ENCODE assay signal across 1 cellular context in the genomic region with DNA sequence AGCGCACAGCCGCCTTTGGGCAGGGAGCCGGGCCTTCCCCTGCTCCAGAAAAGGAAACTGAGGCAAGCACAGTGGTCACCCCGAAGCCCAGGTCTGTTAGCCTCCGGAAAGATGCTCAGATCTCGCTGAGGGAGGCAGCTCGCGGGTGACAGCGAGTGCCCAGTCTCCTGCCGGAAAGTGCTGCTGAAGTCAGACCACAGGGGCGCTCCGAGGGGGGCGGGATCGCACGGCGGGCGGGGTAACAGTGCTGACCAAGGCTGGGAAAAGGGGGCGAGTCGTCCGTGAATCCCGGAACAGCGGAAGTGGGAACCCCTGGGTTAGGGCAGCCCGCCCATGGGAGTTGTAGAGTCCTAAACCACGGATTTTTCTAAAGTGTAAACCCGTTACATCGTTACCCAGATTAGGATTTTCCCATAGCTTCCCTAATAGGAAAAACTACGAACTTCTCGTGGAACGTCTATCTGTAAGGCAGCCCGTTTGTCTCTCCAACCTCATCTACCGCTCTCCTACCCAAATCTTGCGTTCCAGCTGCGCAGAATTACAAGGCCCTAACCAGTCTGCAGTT.
A peak's percentile ranks its signal among the peaks of the same experiment; 100 is the strongest.
TF ChIP-seq lines count a peak whose summit lies in the region.

No MANE protein-coding gene starts in this region.

TF ChIP-seq in HepG2, 621 proteins besides CTCF, POLR2A, EP300 and RAD21 (continued from another document and continues in another):
- TF ChIP-seq, protein P1, sequence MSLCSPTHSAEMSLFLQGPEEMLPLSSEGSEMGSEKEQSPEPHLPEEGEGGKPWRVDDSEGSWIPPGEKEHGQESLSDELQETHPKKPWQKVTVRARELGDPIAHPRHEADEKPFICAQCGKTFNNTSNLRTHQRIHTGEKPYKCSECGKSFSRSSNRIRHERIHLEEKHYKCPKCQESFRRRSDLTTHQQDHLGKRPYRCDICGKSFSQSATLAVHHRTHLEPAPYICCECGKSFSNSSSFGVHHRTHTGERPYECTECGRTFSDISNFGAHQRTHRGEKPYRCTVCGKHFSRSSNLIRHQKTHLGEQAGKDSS (CRISPR knock-in tag; IDR thresholded peaks at IDR 0.05; ENCODE audit: borderline replicate concordance, low read depth) = no peak
- TF ChIP-seq YEATS2 (CRISPR knock-in tag; IDR thresholded peaks at IDR 0.05; ENCODE audit: borderline replicate concordance) (no peak), SP1 (IDR thresholded peaks at IDR 0.05) (no peak), SP1 (CRISPR knock-in tag; IDR thresholded peaks at IDR 0.05) (no peak; the same call in 1 of the 2 replicates), JUNB (CRISPR knock-in tag; IDR thresholded peaks at IDR 0.05; ENCODE audit: borderline replicate concordance) (no peak), ATF7 (IDR thresholded peaks at IDR 0.05) (no peak), ATF7 (CRISPR knock-in tag; IDR thresholded peaks at IDR 0.05) (no peak), SYNCRIP (IDR thresholded peaks at IDR 0.05; ENCODE audit: insufficient read depth, low read depth, low read length) (no peak), ZNF136 (CRISPR knock-in tag; IDR thresholded peaks at IDR 0.05; ENCODE audit: low read depth) (no peak), TEAD2 (CRISPR knock-in tag; IDR thresholded peaks at IDR 0.05) (no peak), ZNF441 (CRISPR knock-in tag; IDR thresholded peaks at IDR 0.05; ENCODE audit: borderline replicate concordance) (no peak), TCF7 (IDR thresholded peaks at IDR 0.05; ENCODE audit: low read depth) (no peak), ADNP (CRISPR knock-in tag; IDR thresholded peaks at IDR 0.05) (no peak), KDM2A (CRISPR knock-in tag; IDR thresholded peaks at IDR 0.05; ENCODE audit: borderline replicate concordance, low read depth) (no peak), NFIB (CRISPR knock-in tag; IDR thresholded peaks at IDR 0.05; ENCODE audit: borderline replicate concordance) (no peak), ZNF232 (CRISPR knock-in tag; IDR thresholded peaks at IDR 0.05; ENCODE audit: borderline replicate concordance) (0 out of 2 replicates have a peak, but pooled peaks have one; percentile 55), MTA3 (CRISPR knock-in tag; IDR thresholded peaks at IDR 0.05) (no peak), RNF2 (conservative IDR thresholded peaks at IDR 0.05; ENCODE audit: low read depth) (no peak), FOXA3 (CRISPR knock-in tag; IDR thresholded peaks at IDR 0.05) (no peak), ZNF629 (CRISPR knock-in tag; conservative IDR thresholded peaks at IDR 0.05) (peak; percentile 50; the same call in 1 of the 2 replicates), MED1 (CRISPR knock-in tag; IDR thresholded peaks at IDR 0.05) (peak; percentile 43; the same call in 1 of the 2 replicates), ZFP62 (CRISPR knock-in tag; IDR thresholded peaks at IDR 0.05) (no peak), KMT2B (CRISPR knock-in tag; IDR thresholded peaks at IDR 0.05) (no peak), TBX3 (IDR thresholded peaks at IDR 0.05; ENCODE audit: borderline replicate concordance) (no peak), ZFYVE20 (CRISPR knock-in tag; IDR thresholded peaks at IDR 0.05; ENCODE audit: borderline replicate concordance, low read depth) (no peak), ZNF775 (CRISPR knock-in tag; IDR thresholded peaks at IDR 0.05; ENCODE audit: borderline replicate concordance) (0 out of 2 replicates have a peak, but pooled peaks have one; percentile 63), RAD51 (IDR thresholded peaks at IDR 0.05; ENCODE audit: borderline replicate concordance) (no peak), ZNF496 (CRISPR knock-in tag; IDR thresholded peaks at IDR 0.05; ENCODE audit: insufficient replicate concordance) (no peak), SNRNP70 (IDR thresholded peaks at IDR 0.05; ENCODE audit: low read depth, low read length) (no peak), HOXA3 (CRISPR knock-in tag; IDR thresholded peaks at IDR 0.05) (no peak), NFYB (CRISPR knock-in tag; IDR thresholded peaks at IDR 0.05) (no peak), ZNF569 (CRISPR knock-in tag; IDR thresholded peaks at IDR 0.05; ENCODE audit: borderline replicate concordance) (no peak), PPARG (CRISPR knock-in tag; conservative IDR thresholded peaks at IDR 0.05) (no peak), ELF1 (CRISPR knock-in tag; IDR thresholded peaks at IDR 0.05) (peak; percentile 74)
- TF ChIP-seq, protein P2, sequence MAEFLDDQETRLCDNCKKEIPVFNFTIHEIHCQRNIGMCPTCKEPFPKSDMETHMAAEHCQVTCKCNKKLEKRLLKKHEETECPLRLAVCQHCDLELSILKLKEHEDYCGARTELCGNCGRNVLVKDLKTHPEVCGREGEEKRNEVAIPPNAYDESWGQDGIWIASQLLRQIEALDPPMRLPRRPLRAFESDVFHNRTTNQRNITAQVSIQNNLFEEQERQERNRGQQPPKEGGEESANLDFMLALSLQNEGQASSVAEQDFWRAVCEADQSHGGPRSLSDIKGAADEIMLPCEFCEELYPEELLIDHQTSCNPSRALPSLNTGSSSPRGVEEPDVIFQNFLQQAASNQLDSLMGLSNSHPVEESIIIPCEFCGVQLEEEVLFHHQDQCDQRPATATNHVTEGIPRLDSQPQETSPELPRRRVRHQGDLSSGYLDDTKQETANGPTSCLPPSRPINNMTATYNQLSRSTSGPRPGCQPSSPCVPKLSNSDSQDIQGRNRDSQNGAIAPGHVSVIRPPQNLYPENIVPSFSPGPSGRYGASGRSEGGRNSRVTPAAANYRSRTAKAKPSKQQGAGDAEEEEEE (CRISPR knock-in tag; IDR thresholded peaks at IDR 0.05; ENCODE audit: borderline replicate concordance) = no peak
- TF ChIP-seq, protein P3, sequence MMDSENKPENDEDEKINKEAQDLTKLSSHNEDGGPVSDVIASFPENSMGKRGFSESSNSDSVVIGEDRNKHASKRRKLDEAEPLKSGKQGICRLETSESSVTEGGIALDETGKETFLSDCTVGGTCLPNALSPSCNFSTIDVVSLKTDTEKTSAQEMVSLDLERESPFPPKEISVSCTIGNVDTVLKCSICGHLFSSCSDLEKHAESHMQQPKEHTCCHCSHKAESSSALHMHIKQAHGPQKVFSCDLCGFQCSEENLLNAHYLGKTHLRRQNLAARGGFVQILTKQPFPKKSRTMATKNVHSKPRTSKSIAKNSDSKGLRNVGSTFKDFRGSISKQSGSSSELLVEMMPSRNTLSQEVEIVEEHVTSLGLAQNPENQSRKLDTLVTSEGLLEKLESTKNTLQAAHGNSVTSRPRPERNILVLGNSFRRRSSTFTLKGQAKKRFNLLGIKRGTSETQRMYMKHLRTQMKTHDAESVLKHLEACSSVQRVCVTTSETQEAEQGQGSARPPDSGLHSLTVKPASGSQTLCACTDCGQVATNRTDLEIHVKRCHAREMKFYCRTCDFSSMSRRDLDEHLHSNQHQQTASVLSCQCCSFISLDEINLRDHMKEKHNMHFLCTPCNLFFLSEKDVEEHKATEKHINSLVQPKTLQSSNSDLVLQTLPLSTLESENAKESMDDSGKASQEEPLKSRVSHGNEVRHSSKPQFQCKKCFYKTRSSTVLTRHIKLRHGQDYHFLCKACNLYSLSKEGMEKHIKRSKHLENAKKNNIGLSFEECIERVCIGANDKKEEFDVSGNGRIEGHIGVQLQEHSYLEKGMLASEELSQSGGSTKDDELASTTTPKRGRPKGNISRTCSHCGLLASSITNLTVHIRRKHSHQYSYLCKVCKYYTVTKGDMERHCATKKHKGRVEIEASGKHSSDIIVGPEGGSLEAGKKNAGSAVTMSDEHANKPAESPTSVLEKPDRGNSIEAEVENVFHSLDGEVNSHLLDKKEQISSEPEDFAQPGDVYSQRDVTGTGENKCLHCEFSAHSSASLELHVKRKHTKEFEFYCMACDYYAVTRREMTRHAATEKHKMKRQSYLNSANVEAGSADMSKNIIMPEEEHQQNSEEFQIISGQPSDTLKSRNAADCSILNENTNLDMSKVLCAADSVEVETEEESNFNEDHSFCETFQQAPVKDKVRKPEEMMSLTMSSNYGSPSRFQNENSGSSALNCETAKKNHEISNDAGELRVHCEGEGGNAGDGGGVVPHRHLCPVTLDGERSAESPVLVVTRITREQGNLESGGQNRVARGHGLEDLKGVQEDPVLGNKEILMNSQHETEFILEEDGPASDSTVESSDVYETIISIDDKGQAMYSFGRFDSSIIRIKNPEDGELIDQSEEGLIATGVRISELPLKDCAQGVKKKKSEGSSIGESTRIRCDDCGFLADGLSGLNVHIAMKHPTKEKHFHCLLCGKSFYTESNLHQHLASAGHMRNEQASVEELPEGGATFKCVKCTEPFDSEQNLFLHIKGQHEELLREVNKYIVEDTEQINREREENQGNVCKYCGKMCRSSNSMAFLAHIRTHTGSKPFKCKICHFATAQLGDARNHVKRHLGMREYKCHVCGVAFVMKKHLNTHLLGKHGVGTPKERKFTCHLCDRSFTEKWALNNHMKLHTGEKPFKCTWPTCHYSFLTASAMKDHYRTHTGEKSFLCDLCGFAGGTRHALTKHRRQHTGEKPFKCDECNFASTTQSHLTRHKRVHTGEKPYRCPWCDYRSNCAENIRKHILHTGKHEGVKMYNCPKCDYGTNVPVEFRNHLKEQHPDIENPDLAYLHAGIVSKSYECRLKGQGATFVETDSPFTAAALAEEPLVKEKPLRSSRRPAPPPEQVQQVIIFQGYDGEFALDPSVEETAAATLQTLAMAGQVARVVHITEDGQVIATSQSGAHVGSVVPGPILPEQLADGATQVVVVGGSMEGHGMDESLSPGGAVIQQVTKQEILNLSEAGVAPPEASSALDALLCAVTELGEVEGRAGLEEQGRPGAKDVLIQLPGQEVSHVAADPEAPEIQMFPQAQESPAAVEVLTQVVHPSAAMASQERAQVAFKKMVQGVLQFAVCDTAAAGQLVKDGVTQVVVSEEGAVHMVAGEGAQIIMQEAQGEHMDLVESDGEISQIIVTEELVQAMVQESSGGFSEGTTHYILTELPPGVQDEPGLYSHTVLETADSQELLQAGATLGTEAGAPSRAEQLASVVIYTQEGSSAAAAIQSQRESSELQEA (CRISPR knock-in tag; IDR thresholded peaks at IDR 0.05; ENCODE audit: not compliant biosample characterization) = peak; percentile 8
- TF ChIP-seq, protein P4, sequence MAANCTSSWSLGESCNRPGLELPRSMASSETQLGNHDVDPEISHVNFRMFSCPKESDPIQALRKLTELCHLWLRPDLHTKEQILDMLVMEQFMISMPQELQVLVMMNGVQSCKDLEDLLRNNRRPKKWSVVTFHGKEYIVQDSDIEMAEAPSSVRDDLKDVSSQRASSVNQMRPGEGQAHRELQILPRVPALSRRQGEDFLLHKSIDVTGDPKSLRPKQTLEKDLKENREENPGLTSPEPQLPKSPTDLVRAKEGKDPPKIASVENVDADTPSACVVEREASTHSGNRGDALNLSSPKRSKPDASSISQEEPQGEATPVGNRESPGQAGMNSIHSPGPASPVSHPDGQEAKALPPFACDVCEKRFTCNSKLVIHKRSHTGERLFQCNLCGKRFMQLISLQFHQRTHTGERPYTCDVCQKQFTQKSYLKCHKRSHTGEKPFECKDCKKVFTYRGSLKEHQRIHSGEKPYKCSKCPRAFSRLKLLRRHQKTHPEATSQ (CRISPR knock-in tag; IDR thresholded peaks at IDR 0.05; ENCODE audit: borderline replicate concordance) = no peak
- TF ChIP-seq, protein P5, sequence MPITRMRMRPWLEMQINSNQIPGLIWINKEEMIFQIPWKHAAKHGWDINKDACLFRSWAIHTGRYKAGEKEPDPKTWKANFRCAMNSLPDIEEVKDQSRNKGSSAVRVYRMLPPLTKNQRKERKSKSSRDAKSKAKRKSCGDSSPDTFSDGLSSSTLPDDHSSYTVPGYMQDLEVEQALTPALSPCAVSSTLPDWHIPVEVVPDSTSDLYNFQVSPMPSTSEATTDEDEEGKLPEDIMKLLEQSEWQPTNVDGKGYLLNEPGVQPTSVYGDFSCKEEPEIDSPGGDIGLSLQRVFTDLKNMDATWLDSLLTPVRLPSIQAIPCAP (CRISPR knock-in tag; IDR thresholded peaks at IDR 0.05; ENCODE audit: low read depth) = no peak
- TF ChIP-seq, protein P6, sequence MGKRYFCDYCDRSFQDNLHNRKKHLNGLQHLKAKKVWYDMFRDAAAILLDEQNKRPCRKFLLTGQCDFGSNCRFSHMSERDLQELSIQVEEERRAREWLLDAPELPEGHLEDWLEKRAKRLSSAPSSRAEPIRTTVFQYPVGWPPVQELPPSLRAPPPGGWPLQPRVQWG (CRISPR knock-in tag; IDR thresholded peaks at IDR 0.05; ENCODE audit: borderline replicate concordance, low read depth) = no peak
- TF ChIP-seq, protein P7, sequence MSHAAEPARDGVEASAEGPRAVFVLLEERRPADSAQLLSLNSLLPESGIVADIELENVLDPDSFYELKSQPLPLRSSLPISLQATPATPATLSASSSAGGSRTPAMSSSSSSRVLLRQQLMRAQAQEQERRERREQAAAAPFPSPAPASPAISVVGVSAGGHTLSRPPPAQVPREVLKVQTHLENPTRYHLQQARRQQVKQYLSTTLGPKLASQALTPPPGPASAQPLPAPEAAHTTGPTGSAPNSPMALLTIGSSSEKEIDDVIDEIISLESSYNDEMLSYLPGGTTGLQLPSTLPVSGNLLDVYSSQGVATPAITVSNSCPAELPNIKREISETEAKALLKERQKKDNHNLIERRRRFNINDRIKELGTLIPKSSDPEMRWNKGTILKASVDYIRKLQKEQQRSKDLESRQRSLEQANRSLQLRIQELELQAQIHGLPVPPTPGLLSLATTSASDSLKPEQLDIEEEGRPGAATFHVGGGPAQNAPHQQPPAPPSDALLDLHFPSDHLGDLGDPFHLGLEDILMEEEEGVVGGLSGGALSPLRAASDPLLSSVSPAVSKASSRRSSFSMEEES (CRISPR knock-in tag; IDR thresholded peaks at IDR 0.05) = no peak
- TF ChIP-seq, protein P8, sequence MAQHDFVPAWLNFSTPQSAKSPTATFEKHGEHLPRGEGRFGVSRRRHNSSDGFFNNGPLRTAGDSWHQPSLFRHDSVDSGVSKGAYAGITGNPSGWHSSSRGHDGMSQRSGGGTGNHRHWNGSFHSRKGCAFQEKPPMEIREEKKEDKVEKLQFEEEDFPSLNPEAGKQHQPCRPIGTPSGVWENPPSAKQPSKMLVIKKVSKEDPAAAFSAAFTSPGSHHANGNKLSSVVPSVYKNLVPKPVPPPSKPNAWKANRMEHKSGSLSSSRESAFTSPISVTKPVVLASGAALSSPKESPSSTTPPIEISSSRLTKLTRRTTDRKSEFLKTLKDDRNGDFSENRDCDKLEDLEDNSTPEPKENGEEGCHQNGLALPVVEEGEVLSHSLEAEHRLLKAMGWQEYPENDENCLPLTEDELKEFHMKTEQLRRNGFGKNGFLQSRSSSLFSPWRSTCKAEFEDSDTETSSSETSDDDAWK (CRISPR knock-in tag; IDR thresholded peaks at IDR 0.05) = no peak
- TF ChIP-seq, protein P9, sequence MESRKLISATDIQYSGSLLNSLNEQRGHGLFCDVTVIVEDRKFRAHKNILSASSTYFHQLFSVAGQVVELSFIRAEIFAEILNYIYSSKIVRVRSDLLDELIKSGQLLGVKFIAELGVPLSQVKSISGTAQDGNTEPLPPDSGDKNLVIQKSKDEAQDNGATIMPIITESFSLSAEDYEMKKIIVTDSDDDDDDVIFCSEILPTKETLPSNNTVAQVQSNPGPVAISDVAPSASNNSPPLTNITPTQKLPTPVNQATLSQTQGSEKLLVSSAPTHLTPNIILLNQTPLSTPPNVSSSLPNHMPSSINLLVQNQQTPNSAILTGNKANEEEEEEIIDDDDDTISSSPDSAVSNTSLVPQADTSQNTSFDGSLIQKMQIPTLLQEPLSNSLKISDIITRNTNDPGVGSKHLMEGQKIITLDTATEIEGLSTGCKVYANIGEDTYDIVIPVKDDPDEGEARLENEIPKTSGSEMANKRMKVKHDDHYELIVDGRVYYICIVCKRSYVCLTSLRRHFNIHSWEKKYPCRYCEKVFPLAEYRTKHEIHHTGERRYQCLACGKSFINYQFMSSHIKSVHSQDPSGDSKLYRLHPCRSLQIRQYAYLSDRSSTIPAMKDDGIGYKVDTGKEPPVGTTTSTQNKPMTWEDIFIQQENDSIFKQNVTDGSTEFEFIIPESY (CRISPR knock-in tag; IDR thresholded peaks at IDR 0.05) = no peak
